Comparison of ENCODE assay signal across 10 cellular contexts in genomic region chr6:17093692-17094091, GRCh38. TPM values are rescaled to one million over a fixed set of nuclear protein-coding genes. Genes with fewer than 3 reads are reported as not detected.
A peak's percentile ranks its signal among the peaks of the same experiment; 100 is the strongest.
DNase-seq lines count a peak whose midpoint lies in the region; ATAC-seq and TF ChIP-seq lines count a peak whose summit lies in the region.
"Had no signal": no experiment of that assay in that cellular context is flagged by ENCODE, and none has a peak within 500 bp of the region (broad histone marks: within the 10 kb centered on the region; RNA-seq: fewer than 3 reads in every experiment).

No MANE protein-coding gene starts in this region.

- H3K36me3 ChIP-seq in HCT116 (ENCODE audit: control insufficient read depth in 1 of 2, insufficient read depth in 2 of 2, low read length in 2 of 2) = no peaks in the 10 kb centered on the region

- no peaks in the 10 kb centered on the region for H3K9me2 ChIP-seq in HCT116 (ENCODE audit: insufficient read depth)

- POLR2A ChIA-PET in HCT116 (lab: Charles Lee) = no interaction called here

- H2AFZ ChIP-seq in HCT116 (ENCODE audit: low read depth, low read length, poor library complexity, severe bottlenecking) = no peak overlapping the region

- H3K4me1 ChIP-seq in HCT116 (ENCODE audit: control insufficient read depth in 1 of 2, insufficient read depth in 2 of 2, low read length in 2 of 2) (peaks cover 0 to 2% of the 10 kb centered on the region in 2 experiments; a peak in 1 of 4 replicates), foreskin keratinocyte (no peaks in the 10 kb centered on the region)

- no peaks in the 10 kb centered on the region for H3K9me3 ChIP-seq in HCT116 (ENCODE audit: control insufficient read depth in 1 of 2, insufficient read depth in 1 of 2, low read depth in 1 of 2, low read length in 2 of 2)

- TF ChIP-seq CTCF in C4-2B (conservative IDR thresholded peaks at IDR 0.05) (peak; percentile 43), HCT116 (IDR thresholded peaks at IDR 0.05 in 2 of 3, conservative IDR thresholded peaks at IDR 0.05 in 1 of 3; ENCODE audit: borderline replicate concordance in 1 of 3, insufficient read depth in 1 of 3, low read depth in 2 of 3, low read length in 2 of 3) (peak; percentile 36 to 56 (median 52); a peak in 5 of 6 replicates), foreskin keratinocyte (conservative IDR thresholded peaks at IDR 0.05) (peak; percentile 59)

- H3K9me3 Mint-ChIP-seq in stimulated activated effector memory CD8-positive, alpha-beta T cell treated with anti-CD3 and anti-CD28 coated beads, Interleukin-12 subunit alpha, Interleukin-12 subunit beta, amount 100 ng/mL, for 72 hours = peaks cover 3% of the 10 kb centered on the region

- no peaks in the 10 kb centered on the region for H4K20me1 ChIP-seq in HCT116 (ENCODE audit: insufficient read depth)

- H3K27ac ChIP-seq in C4-2B (no peak overlapping the region), HCT116 (ENCODE audit: low read depth, low read length) (no peak overlapping the region), foreskin keratinocyte (no peak overlapping the region)

- intact Hi-C loops in HCT116 (cut with micrococcal nuclease) = loop anchor here (2.0 kb wide), 1 partner anchor 761 kb away; no protein-coding TSS in a partner anchor

- H3K4me3 ChIP-seq in HCT116 (replicated peaks in 1 of 2; ENCODE audit: low read depth in 1 of 2, low read length in 2 of 2) = no peak overlapping the region

- no TSS peak for BruUV-seq in HCT116 (replicated peaks; lab: Mats Ljungman, UMichigan)

- no peaks in the 10 kb centered on the region for H3K79me2 ChIP-seq in HCT116 (ENCODE audit: insufficient read depth, low read length)

- no peak for TF ChIP-seq POLR2A in HCT116 (IDR thresholded peaks at IDR 0.05; ENCODE audit: borderline replicate concordance, extremely low read depth, insufficient read depth, insufficient read length)

- H3K4me1 Mint-ChIP-seq in stimulated activated effector memory CD8-positive, alpha-beta T cell treated with anti-CD3 and anti-CD28 coated beads, Interleukin-12 subunit alpha, Interleukin-12 subunit beta, amount 100 ng/mL, for 72 hours = no peaks in the 10 kb centered on the region

- H3K4me3 Mint-ChIP-seq in stimulated activated effector memory CD8-positive, alpha-beta T cell treated with anti-CD3 and anti-CD28 coated beads, Interleukin-12 subunit alpha, Interleukin-12 subunit beta, amount 100 ng/mL, for 72 hours = no peak overlapping the region

- TF ChIP-seq RAD21 in HCT116 (IDR thresholded peaks at IDR 0.05; ENCODE audit: low read depth) = peak; percentile 70

- peak; percentile 83 for ATAC-seq in HCT116
- peak; percentile 14 for ATAC-seq in foreskin keratinocyte
- no peak for ATAC-seq in stimulated activated effector memory CD8-positive, alpha-beta T cell treated with anti-CD3 and anti-CD28 coated beads, Interleukin-12 subunit alpha, Interleukin-12 subunit beta, amount 100 ng/mL, for 72 hours
- no peak for ATAC-seq in HG03039 (IDR thresholded peaks at IDR 0.05; ENCODE audit: unreplicated experiment)
- ATAC-seq: Right ventricle myocardium inferior had no signal

- H3K9ac ChIP-seq in HCT116 (ENCODE audit: low read length) = no peak overlapping the region

- DNase-seq in HCT116 (ENCODE audit: low read depth, low spot score) (no peak), RPMI8226 (peak; percentile 20), foreskin keratinocyte (no peak), GDM1 (lab: John Stamatoyannopoulos, UW) (no peak), HK-2 (ENCODE audit: unreplicated experiment) (no peak)
- no peak for DNase-seq in stimulated activated effector memory CD8-positive, alpha-beta T cell treated with anti-CD3 and anti-CD28 coated beads, Interleukin-12 subunit alpha, Interleukin-12 subunit beta, amount 100 ng/mL, for 72 hours (ENCODE audit: low spot score in 2 of 2)
- DNase-seq: activated CD8-positive, alpha-beta memory T cell treated with anti-CD3 and anti-CD28 coated beads for 24 hours had no signal

- H3K27ac Mint-ChIP-seq in stimulated activated effector memory CD8-positive, alpha-beta T cell treated with anti-CD3 and anti-CD28 coated beads, Interleukin-12 subunit alpha, Interleukin-12 subunit beta, amount 100 ng/mL, for 72 hours = no peak overlapping the region

- RAD21 ChIA-PET in HCT116 (lab: Charles Lee; ENCODE audit: low non-redundant PET in 1 of 2, low total read pairs in 2 of 2, uncharacterized antibody in 2 of 2, unreplicated experiment in 2 of 2) = no interaction called here

- no peaks in the 10 kb centered on the region for H3K27me3 ChIP-seq in HCT116 (ENCODE audit: insufficient read depth, low read length)
- peaks cover 14% of the 10 kb centered on the region for H3K27me3 ChIP-seq in foreskin keratinocyte

- no peak overlapping the region for H3K4me2 ChIP-seq in HCT116 (ENCODE audit: low read length)

- CTCF ChIA-PET in HCT116 (lab: Charles Lee) = interaction anchor here (1.0 to 1.2 kb wide), 3 partner anchors 270 to 580 kb away, joined by 3 to 5 read pairs (median 3); no protein-coding TSS in a partner anchor

- H3K36me3 Mint-ChIP-seq in stimulated activated effector memory CD8-positive, alpha-beta T cell treated with anti-CD3 and anti-CD28 coated beads, Interleukin-12 subunit alpha, Interleukin-12 subunit beta, amount 100 ng/mL, for 72 hours = no peaks in the 10 kb centered on the region

TF ChIP-seq in HCT116, 20 proteins besides CTCF, POLR2A, EP300 and RAD21:
- TF ChIP-seq POLR2AphosphoS5 (IDR thresholded peaks at IDR 0.05; ENCODE audit: low read depth, low read length) (no peak), SIN3A (IDR thresholded peaks at IDR 0.05; ENCODE audit: low read depth) (no peak), TCF7L2 (IDR thresholded peaks at IDR 0.05; ENCODE audit: borderline replicate concordance, extremely low read depth, insufficient read depth, insufficient read length) (no peak), CEBPB (IDR thresholded peaks at IDR 0.05; ENCODE audit: low read depth) (no peak), FOSL1 (IDR thresholded peaks at IDR 0.05; ENCODE audit: low read depth) (no peak), SP1 (IDR thresholded peaks at IDR 0.05; ENCODE audit: low read depth) (no peak), EZH2phosphoT487 (IDR thresholded peaks at IDR 0.05; ENCODE audit: borderline replicate concordance) (no peak), JUND (IDR thresholded peaks at IDR 0.05) (no peak)

RNA-seq across cellular contexts. Expression of gene STMND1, which starts 8.2 kb away (rescaled TPM):
- total RNA-seq in HCT116 (2021; ENCODE audit: unreplicated experiment) = not detected
- 0.13 TPM in 1 of 2 replicates, not detected in the other for polyA plus RNA-seq in HCT116 (2012)
- total RNA-seq in foreskin keratinocyte = not detected in 2 replicates
- not detected in 2 replicates for polyA plus RNA-seq in foreskin keratinocyte
- total RNA-seq: Right ventricle myocardium inferior had no signal

Comparison
In these comparisons a context has a peak if more than half of its experiments do, and no peak if none do; other contexts are left out.
1. ATAC-seq: peak in HCT116 (single experiment) and foreskin keratinocyte (single experiment); none in stimulated activated effector memory CD8-positive, alpha-beta T cell treated with anti-CD3 and anti-CD28 coated beads, Interleukin-12 subunit alpha, Interleukin-12 subunit beta, amount 100 ng/mL, for 72 hours (single experiment) and HG03039 (single experiment).
2. Peak in every context shown above with its lines, with median percentiles within 50 percentile points of each other: CTCF ChIP-seq.